Comparison of ENCODE assay signal across 8 cellular contexts in genomic region chr10:43420369-43421200, GRCh38. TPM values are rescaled to one million over a fixed set of nuclear protein-coding genes. Genes with fewer than 3 reads are reported as not detected.
DNase-seq lines count a peak whose midpoint lies in the region; TF ChIP-seq lines count a peak whose summit lies in the region.

No MANE protein-coding gene starts in this region.

- no peak overlapping the region for H3K9ac ChIP-seq in neural progenitor cell

- peak overlapping the region; percentile 59 for H3K4me2 ChIP-seq in neural progenitor cell

- no peaks in the 10 kb centered on the region for H3K9me3 ChIP-seq in neural progenitor cell (ENCODE audit: low read depth)

- H3K9me3 Mint-ChIP-seq in neural progenitor cell, result peaks cover 27% of the 10 kb centered on the region

- DNase-seq in DMS114 treated with DMSO at 0.1 percent for 48 hours (lab: John Stamatoyannopoulos, UW; ENCODE audit: unreplicated experiment) (peak; percentile 60), GM20000 (ENCODE audit: low spot score) (peak; percentile 84), HT-29 (ENCODE audit: low spot score) (peak; percentile 85), SIG-M5 treated with dmso at 0.1 percent for 504 hours (lab: John Stamatoyannopoulos, UW; ENCODE audit: unreplicated experiment) (peak; percentile 93), foreskin melanocyte (peak; percentile 65), neural progenitor cell (ENCODE audit: low spot score) (peak; percentile 70), superior temporal gyrus (ENCODE audit: extremely low spot score) (peak; percentile 82)
- peak; percentile 47 to 72 (median 54) for DNase-seq in activated naive CD4-positive, alpha-beta T cell (lab: John Stamatoyannopoulos, UW)

- H3K36me3 Mint-ChIP-seq in neural progenitor cell, result no peaks in the 10 kb centered on the region

- H3K4me1 Mint-ChIP-seq in neural progenitor cell, result no peaks in the 10 kb centered on the region

- no peaks in the 10 kb centered on the region for H3K79me2 ChIP-seq in neural progenitor cell (ENCODE audit: low read depth)

- H3K4me3 ChIP-seq in neural progenitor cell, result peak overlapping the region; percentile 33

- H3K27me3 ChIP-seq in neural progenitor cell, result peaks cover 8% of the 10 kb centered on the region

- H3K4me3 Mint-ChIP-seq in neural progenitor cell, result peak overlapping the region; percentile 66

- H3K27me3 Mint-ChIP-seq in neural progenitor cell (ENCODE audit: insufficient read depth, low read depth), result peaks cover 12% of the 10 kb centered on the region

- H3F3A ChIP-seq in neural progenitor cell (ENCODE audit: low read depth), result peaks cover 23% of the 10 kb centered on the region

- no peaks in the 10 kb centered on the region for H3K4me1 ChIP-seq in neural progenitor cell

- H3K27ac ChIP-seq in neural progenitor cell, result no peak overlapping the region

- peak; percentile 10 for TF ChIP-seq CTCF in GM20000 (IDR thresholded peaks at IDR 0.05; ENCODE audit: extremely low read depth, missing control alignments)
- peak; percentile 42 for TF ChIP-seq CTCF in neural progenitor cell (IDR thresholded peaks at IDR 0.05)

- peak overlapping the region; percentile 93 for H2AFZ ChIP-seq in neural progenitor cell (replicated peaks)

- H3K27ac Mint-ChIP-seq in neural progenitor cell, result no peak overlapping the region

- no peaks in the 10 kb centered on the region for H3K36me3 ChIP-seq in neural progenitor cell

- H4K20me1 ChIP-seq in neural progenitor cell (ENCODE audit: low read depth), result no peaks in the 10 kb centered on the region

RNA-seq across cellular contexts. Expression of gene HNRNPF, which starts 11.6 kb away (rescaled TPM):
- 515 and 519 TPM in 2 replicates for total RNA-seq in HT-29 (2014; rRNA removed; shearing (Covaris generic))
- total RNA-seq in neural progenitor cell (ENCODE audit: low replicate concordance), result 175 and 180 TPM in 2 replicates

RNA-seq across cellular contexts. Expression of gene ZNF487, which starts 16.3 kb away (rescaled TPM):
- total RNA-seq in HT-29 (2014; rRNA removed; shearing (Covaris generic)), result 8.1 and 16.1 TPM in 2 replicates
- 2.0 and 3.5 TPM in 2 replicates for total RNA-seq in neural progenitor cell (ENCODE audit: low replicate concordance)

RNA-seq across cellular contexts. Expression of gene FXYD4, which starts 49.1 kb away (rescaled TPM):
- not detected in 2 replicates for total RNA-seq in HT-29 (2014; rRNA removed; shearing (Covaris generic))
- not detected in 2 replicates for total RNA-seq in neural progenitor cell (ENCODE audit: low replicate concordance)
